Comparison of ENCODE assay signal across 8 cellular contexts in genomic region chr16:28291651-28292626, GRCh38. TPM values are rescaled to one million over a fixed set of nuclear protein-coding genes. Genes with fewer than 3 reads are reported as not detected.
DNase-seq lines count a peak whose midpoint lies in the region; ATAC-seq and TF ChIP-seq lines count a peak whose summit lies in the region.

TSS of gene SBK1 (plus strand) at chr16:28292525. CDS start at chr16:28317392, 24,867 bp downstream.

- peak; percentile 94 to 96 for ATAC-seq in CD4-positive, CD25-positive, alpha-beta regulatory T cell (ENCODE audit: low read depth in 2 of 2)
- peak; percentile 90 for ATAC-seq in GM21360 (IDR thresholded peaks at IDR 0.05; ENCODE audit: unreplicated experiment)

- no peak within 1 kb of the TSS for H2AFZ ChIP-seq in OCI-LY1 (ENCODE audit: low read length)

- peak; percentile 77 to 87 (median 87) for DNase-seq in CD4-positive, CD25-positive, alpha-beta regulatory T cell
- DNase-seq in activated T-cell treated with anti-CD3 and anti-CD28 coated beads for 24 hours (ENCODE audit: low read depth) (peak; percentile 76), epithelial cell of prostate (ENCODE audit: low read depth, low spot score) (peak; percentile 12)
- peak; percentile 62 to 67 for DNase-seq in stimulated activated CD8-positive, alpha-beta memory T cell treated with anti-CD3 and anti-CD28 coated beads, Interleukin-7, amount 100 ng/mL, for 1 hour (ENCODE audit: low read depth in 2 of 2)

- H4K20me1 ChIP-seq in OCI-LY1 (ENCODE audit: insufficient read depth, low read length), result no peaks in the 10 kb centered on the region

- no peak for TF ChIP-seq CTCF in OCI-LY1 (IDR thresholded peaks at IDR 0.05; ENCODE audit: low read length)

- H3K27ac ChIP-seq in CD4-positive, CD25-positive, alpha-beta regulatory T cell (ENCODE audit: insufficient read depth, low read length, poor library complexity, severe bottlenecking), result peak within 1 kb of the TSS; percentile 65
- H3K27ac ChIP-seq in HUES6 (ENCODE audit: low read depth, low read length) (peak within 1 kb of the TSS; percentile 75), OCI-LY1 (ENCODE audit: low read depth, low read length, poor library complexity, severe bottlenecking) (no peak within 1 kb of the TSS), epithelial cell of prostate (no peak within 1 kb of the TSS), muscle layer of colon (ENCODE audit: low read depth, low read length) (no peak within 1 kb of the TSS)

- H3K27me3 ChIP-seq in CD4-positive, CD25-positive, alpha-beta regulatory T cell (ENCODE audit: control insufficient read depth, insufficient read depth, low read length), result no peaks in the 10 kb centered on the region
- H3K27me3 ChIP-seq in HUES6 (ENCODE audit: control insufficient read depth, insufficient read depth, low read length), result no peaks in the 10 kb centered on the region; the same call in 1 of the 2 replicates
- peaks cover 9% of the 10 kb centered on the region for H3K27me3 ChIP-seq in OCI-LY1 (ENCODE audit: insufficient read depth, low read length)
- peaks cover 0 to 22% of the 10 kb centered on the region in 2 donors for H3K27me3 ChIP-seq in muscle layer of colon (ENCODE audit: control insufficient read depth in 1 of 2, insufficient read depth in 2 of 2, low read length in 2 of 2)

- H3K36me3 Mint-ChIP-seq in CD4-positive, CD25-positive, alpha-beta regulatory T cell, result peaks cover 8% of the 10 kb centered on the region

- H3K4me1 ChIP-seq in CD4-positive, CD25-positive, alpha-beta regulatory T cell (ENCODE audit: control insufficient read depth, insufficient read depth, low read length, poor library complexity, severe bottlenecking), result peaks cover 45% of the 10 kb centered on the region
- peaks cover 17% of the 10 kb centered on the region for H3K4me1 ChIP-seq in HUES6 (ENCODE audit: control insufficient read depth, insufficient read depth, low read length)
- peaks cover 16% of the 10 kb centered on the region for H3K4me1 ChIP-seq in OCI-LY1 (ENCODE audit: insufficient read depth, low read length, severe bottlenecking)
- peaks cover 8% of the 10 kb centered on the region for H3K4me1 ChIP-seq in muscle layer of colon (ENCODE audit: insufficient read depth, low read length)

- H3K9me3 Mint-ChIP-seq in CD4-positive, CD25-positive, alpha-beta regulatory T cell, result peaks cover 0 to 3% (median 0%) of the 10 kb centered on the region in 7 donors

- H3K4me1 Mint-ChIP-seq in CD4-positive, CD25-positive, alpha-beta regulatory T cell, result peaks cover 5 to 73% (median 34%) of the 10 kb centered on the region in 4 donors

- peak within 1 kb of the TSS; percentile 75 for H3K4me2 ChIP-seq in OCI-LY1 (ENCODE audit: low read length)

- H3K4me3 ChIP-seq in CD4-positive, CD25-positive, alpha-beta regulatory T cell (ENCODE audit: low read depth, low read length), result peak within 1 kb of the TSS; percentile 86
- H3K4me3 ChIP-seq in HUES6 (ENCODE audit: low read depth, low read length), result peak within 1 kb of the TSS; percentile 98
- peak within 1 kb of the TSS; percentile 67 for H3K4me3 ChIP-seq in OCI-LY1 (ENCODE audit: low read depth, low read length, poor library complexity, severe bottlenecking)
- peak within 1 kb of the TSS; percentile 47 to 52 for H3K4me3 ChIP-seq in muscle layer of colon (ENCODE audit: low read depth in 1 of 2, low read length in 2 of 2)

- H3K36me3 ChIP-seq in CD4-positive, CD25-positive, alpha-beta regulatory T cell (ENCODE audit: control insufficient read depth, insufficient read depth, low read length), result no peaks in the 10 kb centered on the region
- H3K36me3 ChIP-seq in HUES6 (ENCODE audit: control insufficient read depth, insufficient read depth, low read length) (peaks cover 5% of the 10 kb centered on the region; the same call in 1 of the 2 replicates), OCI-LY1 (ENCODE audit: insufficient read depth, low read length) (no peaks in the 10 kb centered on the region), muscle layer of colon (ENCODE audit: insufficient read depth, low read length) (no peaks in the 10 kb centered on the region)

- peak within 1 kb of the TSS; percentile 83 to 91 (median 87) for H3K27ac Mint-ChIP-seq in CD4-positive, CD25-positive, alpha-beta regulatory T cell

- H3K79me2 ChIP-seq in OCI-LY1 (ENCODE audit: insufficient read depth, low read length), result no peaks in the 10 kb centered on the region

- H3K27me3 Mint-ChIP-seq in CD4-positive, CD25-positive, alpha-beta regulatory T cell, result peaks cover 6% of the 10 kb centered on the region

- H3K4me3 Mint-ChIP-seq in CD4-positive, CD25-positive, alpha-beta regulatory T cell, result peak within 1 kb of the TSS; percentile 93 to 95 (median 94)

- no peaks in the 10 kb centered on the region for H3K9me3 ChIP-seq in CD4-positive, CD25-positive, alpha-beta regulatory T cell (ENCODE audit: control insufficient read depth in 2 of 2, low read length in 2 of 2)
- H3K9me3 ChIP-seq in HUES6 (ENCODE audit: control insufficient read depth, insufficient read depth, low read depth, low read length), result no peaks in the 10 kb centered on the region
- H3K9me3 ChIP-seq in OCI-LY1 (ENCODE audit: low read length), result no peaks in the 10 kb centered on the region
- no peaks in the 10 kb centered on the region for H3K9me3 ChIP-seq in muscle layer of colon (ENCODE audit: low read length)

- H3K9me2 ChIP-seq in OCI-LY1 (ENCODE audit: low read depth, low read length), result no peaks in the 10 kb centered on the region

- H3K9ac ChIP-seq in HUES6 (ENCODE audit: low read length) (peak within 1 kb of the TSS; percentile 77), OCI-LY1 (ENCODE audit: low read length) (peak within 1 kb of the TSS; percentile 66), muscle layer of colon (ENCODE audit: low read length) (no peak within 1 kb of the TSS)

- H3F3A ChIP-seq in OCI-LY1 (ENCODE audit: insufficient read depth, low read length), result no peaks in the 10 kb centered on the region

RNA-seq across cellular contexts. Expression of gene SBK1, which starts in this region (rescaled TPM):
- total RNA-seq in CD4-positive, CD25-positive, alpha-beta regulatory T cell, result 20.2 TPM
- polyA plus RNA-seq in CD4-positive, CD25-positive, alpha-beta regulatory T cell, result 1 to 10 TPM; 2.0 to 4.9 (median 3.1) TPM

Comparison
In these comparisons a context has a peak if more than half of its experiments do, and no peak if none do; other contexts are left out.
1. DNase-seq: peak in every context shown above with its lines; median percentile 87 in CD4-positive, CD25-positive, alpha-beta regulatory T cell; 76 in activated T-cell treated with anti-CD3 and anti-CD28 coated beads for 24 hours; 64 in stimulated activated CD8-positive, alpha-beta memory T cell treated with anti-CD3 and anti-CD28 coated beads, Interleukin-7, amount 100 ng/mL, for 1 hour; 12 in epithelial cell of prostate.
2. H3K27ac ChIP-seq: peak in CD4-positive, CD25-positive, alpha-beta regulatory T cell (single experiment) and HUES6 (single experiment); none in OCI-LY1 (single experiment), epithelial cell of prostate (single experiment) and muscle layer of colon (single experiment).
3. Peak in every context shown above with its lines, with median percentiles within 50 percentile points of each other: H3K4me3 ChIP-seq.